Comparison of ENCODE assay signal across 8 cellular contexts in genomic region chr17:50344712-50345380, GRCh38. TPM values are rescaled to one million over a fixed set of nuclear protein-coding genes. Genes with fewer than 3 reads are reported as not detected.
DNase-seq lines count a peak whose midpoint lies in the region; ATAC-seq and TF ChIP-seq lines count a peak whose summit lies in the region.
"Had no signal": no experiment of that assay in that cellular context is flagged by ENCODE, and none has a peak within 500 bp of the region (broad histone marks: within the 10 kb centered on the region; RNA-seq: fewer than 3 reads in every experiment).

No MANE protein-coding gene starts in this region.

- H4K20me1 ChIP-seq in MM.1S (ENCODE audit: insufficient read depth, low read length) (no peaks in the 10 kb centered on the region), neural progenitor cell (ENCODE audit: low read depth) (peaks cover 27% of the 10 kb centered on the region)

- H3K27me3 Mint-ChIP-seq in activated naive CD8-positive, alpha-beta T cell treated with anti-CD3 and anti-CD28 coated beads, Interleukin-2, amount 50 U/mL, for 24 hours: no peaks in the 10 kb centered on the region
- H3K27me3 Mint-ChIP-seq in neural progenitor cell (ENCODE audit: insufficient read depth, low read depth): peaks cover 10% of the 10 kb centered on the region

- no peaks in the 10 kb centered on the region for H3K36me3 Mint-ChIP-seq in activated naive CD8-positive, alpha-beta T cell treated with anti-CD3 and anti-CD28 coated beads, Interleukin-2, amount 50 U/mL, for 24 hours (ENCODE audit: low read depth)
- H3K36me3 Mint-ChIP-seq in neural progenitor cell: no peaks in the 10 kb centered on the region

- no peaks in the 10 kb centered on the region for H3K9me2 ChIP-seq in MM.1S (replicated peaks; ENCODE audit: insufficient read depth, low read length)

- no peaks in the 10 kb centered on the region for H3F3A ChIP-seq in MM.1S (ENCODE audit: insufficient read depth, low read length)
- H3F3A ChIP-seq in neural progenitor cell (ENCODE audit: low read depth): no peaks in the 10 kb centered on the region

- H3K27ac ChIP-seq in MM.1S (ENCODE audit: low read length): no peak overlapping the region
- H3K27ac ChIP-seq in neural progenitor cell: no peak overlapping the region

- TF ChIP-seq CTCF in MM.1S (IDR thresholded peaks at IDR 0.05; ENCODE audit: low read length): no peak
- no peak for TF ChIP-seq CTCF in neural progenitor cell (IDR thresholded peaks at IDR 0.05)

- H3K4me1 Mint-ChIP-seq in activated naive CD8-positive, alpha-beta T cell treated with anti-CD3 and anti-CD28 coated beads, Interleukin-2, amount 50 U/mL, for 24 hours: peaks cover 37% of the 10 kb centered on the region
- H3K4me1 Mint-ChIP-seq in neural progenitor cell: peaks cover 33% of the 10 kb centered on the region

- H3K4me3 ChIP-seq in MM.1S (ENCODE audit: low read length): no peak overlapping the region
- H3K4me3 ChIP-seq in neural progenitor cell: no peak overlapping the region

- DNase-seq in GDM1 (lab: John Stamatoyannopoulos, UW): peak; percentile 35
- no peak for DNase-seq in MM.1S
- no peak for DNase-seq in activated naive CD8-positive, alpha-beta T cell treated with anti-CD3 and anti-CD28 coated beads, Interleukin-2, amount 50 U/mL, for 24 hours
- DNase-seq in neural progenitor cell (ENCODE audit: low spot score): no peak
- DNase-seq in retina: no peak
- DNase-seq: effector CD4-positive, alpha-beta T cell had no signal

- H2AFZ ChIP-seq in MM.1S (ENCODE audit: low read length) (peak overlapping the region; percentile 99; the same call in 1 of the 2 replicates), neural progenitor cell (replicated peaks) (peak overlapping the region; percentile 97)

- H3K4me2 ChIP-seq in MM.1S (ENCODE audit: low read depth, low read length): peak overlapping the region; percentile 99; the same call in 1 of the 2 replicates
- H3K4me2 ChIP-seq in neural progenitor cell: peak overlapping the region; percentile 98

- ATAC-seq in activated naive CD8-positive, alpha-beta T cell treated with anti-CD3 and anti-CD28 coated beads, Interleukin-2, amount 50 U/mL, for 24 hours: no peak
- ATAC-seq in HG02938 (IDR thresholded peaks at IDR 0.05; ENCODE audit: unreplicated experiment) (no peak), GM21619 (IDR thresholded peaks at IDR 0.05; ENCODE audit: unreplicated experiment) (no peak)

- no peaks in the 10 kb centered on the region for H3K36me3 ChIP-seq in MM.1S (replicated peaks; ENCODE audit: insufficient read depth, low read length)
- no peaks in the 10 kb centered on the region for H3K36me3 ChIP-seq in neural progenitor cell

- H3K79me2 ChIP-seq in MM.1S (ENCODE audit: low read length): peaks cover 13% of the 10 kb centered on the region
- H3K79me2 ChIP-seq in neural progenitor cell (ENCODE audit: low read depth): peaks cover 18% of the 10 kb centered on the region

- H3K27me3 ChIP-seq in MM.1S (replicated peaks; ENCODE audit: insufficient read depth, low read length) (peaks cover 4% of the 10 kb centered on the region; the same call in 1 of the 2 replicates), neural progenitor cell (peaks cover 28% of the 10 kb centered on the region)

- H3K9me3 ChIP-seq in MM.1S (replicated peaks; ENCODE audit: insufficient read depth, low read length) (no peaks in the 10 kb centered on the region), neural progenitor cell (ENCODE audit: low read depth) (no peaks in the 10 kb centered on the region)

- peak overlapping the region; percentile 70 for H3K27ac Mint-ChIP-seq in activated naive CD8-positive, alpha-beta T cell treated with anti-CD3 and anti-CD28 coated beads, Interleukin-2, amount 50 U/mL, for 24 hours
- H3K27ac Mint-ChIP-seq in neural progenitor cell: no peak overlapping the region

- no peaks in the 10 kb centered on the region for H3K9me3 Mint-ChIP-seq in activated naive CD8-positive, alpha-beta T cell treated with anti-CD3 and anti-CD28 coated beads, Interleukin-2, amount 50 U/mL, for 24 hours
- H3K9me3 Mint-ChIP-seq in neural progenitor cell: no peaks in the 10 kb centered on the region

- no peak overlapping the region for H3K9ac ChIP-seq in MM.1S (ENCODE audit: low read length)
- no peak overlapping the region for H3K9ac ChIP-seq in neural progenitor cell

- peak overlapping the region; percentile 89 for H3K4me3 Mint-ChIP-seq in activated naive CD8-positive, alpha-beta T cell treated with anti-CD3 and anti-CD28 coated beads, Interleukin-2, amount 50 U/mL, for 24 hours
- peak overlapping the region; percentile 85 for H3K4me3 Mint-ChIP-seq in neural progenitor cell

- H3K4me1 ChIP-seq in MM.1S (ENCODE audit: low read length) (no peaks in the 10 kb centered on the region), neural progenitor cell (peaks cover 19% of the 10 kb centered on the region)

RNA-seq across cellular contexts. Expression of gene XYLT2, which starts 1.1 kb away (rescaled TPM):
- total RNA-seq in neural progenitor cell (ENCODE audit: low replicate concordance): 12.2 and 33.0 TPM in 2 replicates

RNA-seq across cellular contexts. Expression of gene MRPL27, which starts 28.1 kb away (rescaled TPM):
- total RNA-seq in neural progenitor cell (ENCODE audit: low replicate concordance): 39.1 and 50.4 TPM in 2 replicates

RNA-seq across cellular contexts. Expression of gene EME1, which starts 28.2 kb away (rescaled TPM):
- total RNA-seq in neural progenitor cell (ENCODE audit: low replicate concordance): 26.6 and 31.3 TPM in 2 replicates

RNA-seq across cellular contexts. Expression of gene LRRC59, which starts 52.5 kb away (rescaled TPM):
- 57.0 and 63.8 TPM in 2 replicates for total RNA-seq in neural progenitor cell (ENCODE audit: low replicate concordance)
